In the genomic region with DNA sequence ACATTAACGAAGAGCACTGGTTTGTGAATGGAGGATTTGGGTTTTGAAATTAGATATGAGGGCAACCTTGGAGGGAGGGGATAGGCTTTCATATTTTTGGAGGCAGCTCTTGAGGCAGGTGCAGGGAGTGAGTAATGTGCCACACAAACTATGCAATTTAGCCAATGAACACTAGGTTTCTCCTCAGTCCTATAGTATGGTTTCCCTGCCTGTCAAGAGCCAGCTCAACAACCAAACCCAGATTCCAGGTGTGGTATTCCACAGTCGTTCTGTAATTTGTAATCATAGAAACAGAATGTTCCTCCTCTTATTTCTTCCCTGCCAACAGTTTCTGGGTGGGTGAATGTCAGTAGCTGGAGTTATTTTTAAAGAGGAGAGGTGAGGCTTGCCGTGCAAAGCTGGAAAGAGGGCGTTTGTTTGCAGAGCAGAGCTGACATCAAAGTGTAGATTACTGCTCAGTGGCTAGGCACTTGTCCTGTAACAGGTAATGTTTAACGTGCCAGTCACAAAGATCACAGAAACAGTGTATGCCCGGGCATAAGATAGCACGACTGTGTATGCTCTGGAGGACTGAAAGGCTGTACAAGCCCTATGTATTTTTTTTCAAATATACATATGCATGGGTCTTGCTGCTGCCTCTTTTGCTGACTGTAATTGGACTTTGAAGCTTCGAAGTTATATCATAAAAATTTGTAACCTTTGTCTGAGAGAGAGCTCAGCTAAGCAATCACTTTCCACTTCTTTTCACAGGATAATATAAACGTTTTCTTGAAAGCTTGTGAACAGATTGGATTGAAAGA, we compare ENCODE assay signal across 8 cellular contexts.
DNase-seq lines count a peak whose midpoint lies in the region; ATAC-seq and TF ChIP-seq lines count a peak whose summit lies in the region.

No MANE protein-coding gene starts in this region.

- TF ChIP-seq POLR2A in upper lobe of left lung (IDR thresholded peaks at IDR 0.05), result peak in 3 of 4 donors; percentile 51 to 94 (median 91)

- H3K27me3 ChIP-seq in GM06990 (replicated peaks; ENCODE audit: control insufficient read depth, insufficient read depth, low read length), result no peaks in the 10 kb centered on the region
- no peaks in the 10 kb centered on the region for H3K27me3 ChIP-seq in left lung
- no peaks in the 10 kb centered on the region for H3K27me3 ChIP-seq in upper lobe of left lung

- TF ChIP-seq CTCF in GM06990 (IDR thresholded peaks at IDR 0.05; ENCODE audit: insufficient read depth, low read length, poor library complexity, severe bottlenecking) (no peak), left lung (IDR thresholded peaks at IDR 0.05) (no peak), upper lobe of left lung (IDR thresholded peaks at IDR 0.05) (peak in 4 of 6 experiments; percentile 15 to 57 (median 39))

- intact Hi-C loops in left lung (cut with DNase I), result no loop called here

- WGBS in upper lobe of left lung, 2 donors, result 29 to 32% methylated on average over 9 of the region's 9 CpGs

- peak; percentile 42 for ATAC-seq in GM21825 (IDR thresholded peaks at IDR 0.05; ENCODE audit: unreplicated experiment)
- peak; percentile 79 for ATAC-seq in left lung
- ATAC-seq in upper lobe of left lung (ENCODE audit: low FRiP score in 2 of 2), result peak; percentile 70 to 92

- H3K4me1 ChIP-seq in left lung, result peaks cover 0 to 11% of the 10 kb centered on the region in 2 donors
- H3K4me1 ChIP-seq in upper lobe of left lung, result peaks cover 0 to 12% (median 8%) of the 10 kb centered on the region in 4 donors

- H3K36me3 ChIP-seq in GM06990 (ENCODE audit: control insufficient read depth, insufficient read depth, low read length), result no peaks in the 10 kb centered on the region; the same call in 1 of the 2 replicates
- H3K36me3 ChIP-seq in left lung, result no peaks in the 10 kb centered on the region
- no peaks in the 10 kb centered on the region for H3K36me3 ChIP-seq in upper lobe of left lung

- H3K9me3 ChIP-seq in left lung (no peaks in the 10 kb centered on the region), upper lobe of left lung (no peaks in the 10 kb centered on the region)

- H3K4me3 ChIP-seq in GM06990 (replicated peaks; ENCODE audit: low read depth, low read length) (0 out of 2 replicates have a peak overlapping the region, but pooled peaks have one; percentile 1), left lung (peak overlapping the region; percentile 25 to 28), upper lobe of left lung (peak overlapping the region; percentile 20 to 43 (median 38))

- no peak for DNase-seq in GM06990 (ENCODE audit: extremely low read depth, insufficient read length)
- peak; percentile 74 for DNase-seq in NCI-H1417 treated with DMSO at 0.1 percent for 48 hours (lab: John Stamatoyannopoulos, UW)
- DNase-seq in amniotic epithelial cell (ENCODE audit: low read depth), result peak; percentile 43
- DNase-seq in left lung, result peak in 1 of 2 donors; percentile 70
- DNase-seq in upper lobe of left lung, result peak in 1 of 2 donors; percentile 81
- no peak for DNase-seq in mesenteric fat pad (ENCODE audit: low spot score)
- no peak for DNase-seq in stimulated activated CD4-positive, alpha-beta T cell treated with anti-CD3 and anti-CD28 coated beads, Interleukin-2, amount 100 ng/mL, for 48 hours

- H3K27ac ChIP-seq in left lung, result peak overlapping the region; percentile 73 to 88
- peak overlapping the region; percentile 75 to 84 (median 80) for H3K27ac ChIP-seq in upper lobe of left lung

- peak in 2 of 4 donors; percentile 69 to 81 for TF ChIP-seq EP300 in upper lobe of left lung (IDR thresholded peaks at IDR 0.05)

Comparison
In these comparisons a context has a peak if more than half of its experiments do, and no peak if none do; other contexts are left out.
1. DNase-seq: peak in NCI-H1417 treated with DMSO at 0.1 percent for 48 hours (single experiment) and amniotic epithelial cell (single experiment); none in GM06990 (single experiment), mesenteric fat pad (single experiment) and stimulated activated CD4-positive, alpha-beta T cell treated with anti-CD3 and anti-CD28 coated beads, Interleukin-2, amount 100 ng/mL, for 48 hours (0 of 2).
2. CTCF ChIP-seq: peak in upper lobe of left lung (4 of 6); none in GM06990 (single experiment) and left lung (0 of 2).
3. Peak in every context shown above with its lines, with median percentiles within 50 percentile points of each other: H3K4me3 ChIP-seq and ATAC-seq.